Comparison of ENCODE assay signal across 16 cellular contexts in the genomic region with DNA sequence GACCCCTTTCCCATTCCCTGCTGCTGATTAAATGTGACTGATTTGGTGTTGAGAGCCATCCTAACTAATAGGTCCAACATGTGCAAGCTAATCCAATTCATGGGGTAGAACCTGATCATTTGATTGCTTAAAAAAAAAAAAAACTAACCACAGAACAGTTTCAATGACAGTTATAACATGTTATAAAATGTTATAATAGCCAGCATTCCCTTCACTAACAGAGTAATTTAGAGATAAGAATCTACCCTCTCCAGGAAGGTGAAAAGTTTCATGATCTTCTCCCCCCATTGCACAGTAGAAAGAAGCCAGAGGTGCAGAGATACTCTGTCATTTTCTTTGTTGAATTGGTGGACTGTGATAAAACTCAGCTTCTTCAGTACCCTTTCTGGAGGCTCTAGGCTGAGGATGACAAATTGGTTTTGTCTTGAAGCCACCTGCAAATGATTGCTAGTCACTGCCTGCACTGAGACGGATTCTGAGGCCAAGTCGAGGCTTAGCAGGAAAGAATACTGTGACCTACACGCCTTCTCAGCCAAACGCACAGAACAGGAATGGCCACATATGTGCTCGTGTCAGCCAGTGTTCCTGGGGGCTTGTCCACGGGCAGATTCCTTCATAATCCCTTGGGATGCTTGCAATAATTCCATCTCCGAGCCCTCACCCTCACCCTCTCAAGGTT.
A peak's percentile ranks its signal among the peaks of the same experiment; 100 is the strongest.
DNase-seq lines count a peak whose midpoint lies in the region; ATAC-seq, FAIRE-seq and TF ChIP-seq lines count a peak whose summit lies in the region.
"Had no signal": no experiment of that assay in that cellular context is flagged by ENCODE, and none has a peak within 500 bp of the region (broad histone marks: within the 10 kb centered on the region; RNA-seq: fewer than 3 reads in every experiment).

No MANE protein-coding gene starts in this region.

- H4K20me1 ChIP-seq in IMR-90 (ENCODE audit: insufficient read depth, low read length) (no peaks in the 10 kb centered on the region), hepatocyte (ENCODE audit: insufficient read depth, poor library complexity, severe bottlenecking) (no peaks in the 10 kb centered on the region)

- TF ChIP-seq POLR2A in IMR-90 (IDR thresholded peaks at IDR 0.05; ENCODE audit: low read depth, low read length) = no peak

- no peaks in the 10 kb centered on the region for H3K27me3 ChIP-seq in IMR-90 (ENCODE audit: control insufficient read depth, insufficient read depth, low read length)
- no peaks in the 10 kb centered on the region for H3K27me3 ChIP-seq in hepatocyte
- no peaks in the 10 kb centered on the region for H3K27me3 ChIP-seq in small intestine (ENCODE audit: control insufficient read depth in 2 of 2, insufficient read depth in 2 of 2, low read length in 2 of 2)
- no peaks in the 10 kb centered on the region for H3K27me3 ChIP-seq in CD8-positive, alpha-beta T cell (ENCODE audit: insufficient read depth, low read length)
- peaks cover 12% of the 10 kb centered on the region for H3K27me3 ChIP-seq in endodermal cell (ENCODE audit: control insufficient read depth, insufficient read depth, low read length, poor library complexity, severe bottlenecking)

- H2BK5ac ChIP-seq in IMR-90 (ENCODE audit: low read depth, low read length, poor library complexity, severe bottlenecking) = no peak overlapping the region

- in situ Hi-C loops in IMR-90 (cut with MboI; ENCODE audit: low sequenced_read_pairs) = no loop called here

- intact Hi-C loops in IMR-90 (cut with micrococcal nuclease) = no loop called here
- intact Hi-C loops in CD8-positive, alpha-beta T cell (cut with DNase I, micrococcal nuclease) = loop anchor here in 1 of 2 experiments (10.0 kb wide), 1 partner anchor 71 kb away; no protein-coding TSS in a partner anchor

- no peak overlapping the region for H2AK5ac ChIP-seq in IMR-90 (ENCODE audit: low read depth, low read length)

- H3K27ac ChIP-seq in IMR-90 (ENCODE audit: insufficient read depth, low read length) (no peak overlapping the region), hepatocyte (peak overlapping the region; percentile 80), small intestine (ENCODE audit: low read depth in 1 of 2, low read length in 1 of 2) (no peak overlapping the region), endodermal cell (ENCODE audit: low read depth, low read length) (no peak overlapping the region)
- H3K27ac ChIP-seq in CD8-positive, alpha-beta T cell (ENCODE audit: low read depth, low read length) = no peak overlapping the region
- H3K27ac ChIP-seq: PC-9 had no signal

- dilution Hi-C loops in IMR-90 (cut with HindIII; ENCODE audit: low sequenced_read_pairs, unreplicated experiment) = loop anchor here (25.0 kb wide), 1 partner anchor 88 kb away; no protein-coding TSS in a partner anchor

- H2AK9ac ChIP-seq in IMR-90 (replicated peaks; ENCODE audit: low read depth, low read length, poor library complexity) = no peak overlapping the region

- TF ChIP-seq CTCF in IMR-90 (conservative IDR thresholded peaks at IDR 0.05; ENCODE audit: low read depth, low read length) = no peak
- no peak for TF ChIP-seq CTCF in hepatocyte (IDR thresholded peaks at IDR 0.05; ENCODE audit: poor library complexity)
- TF ChIP-seq CTCF in CD8-positive, alpha-beta T cell (IDR thresholded peaks at IDR 0.05) = no peak
- no peak for TF ChIP-seq CTCF in endodermal cell (conservative IDR thresholded peaks at IDR 0.05)

- no peak overlapping the region for H4K91ac ChIP-seq in IMR-90 (ENCODE audit: insufficient read depth, low read depth, low read length)

- peak overlapping the region; percentile 33; the same call in 1 of the 2 replicates for H3K4ac ChIP-seq in IMR-90 (ENCODE audit: low read depth, low read length)

- H2BK15ac ChIP-seq in IMR-90 (ENCODE audit: low read depth, low read length) = no peak overlapping the region

- no peak overlapping the region for H3K4me2 ChIP-seq in IMR-90 (ENCODE audit: low read depth, low read length)
- no peak overlapping the region for H3K4me2 ChIP-seq in hepatocyte
- H3K4me2 ChIP-seq: PC-9 had no signal

- no peaks in the 10 kb centered on the region for H3K36me3 Mint-ChIP-seq in CD8-positive, alpha-beta T cell
- H3K36me3 Mint-ChIP-seq in endodermal cell (ENCODE audit: low read depth) = no peaks in the 10 kb centered on the region

- H2AFZ ChIP-seq in IMR-90 (replicated peaks; ENCODE audit: low read length, poor library complexity) (no peak overlapping the region), hepatocyte (no peak overlapping the region)
- H2AFZ ChIP-seq: PC-9 had no signal

- WGBS in IMR-90 (ENCODE audit: extremely low coverage in 2 of 2, insufficient read length in 1 of 2), 2 experiments = 80% methylated on average over 2 of the region's 7 CpGs; no CpG with 5 or more reads in 1 of the 2 experiments
- 57% methylated on average over 7 of the region's 7 CpGs for WGBS in hepatocyte (ENCODE audit: low lambda C conversion rate, missing lambda C conversion rate)
- WGBS in small intestine, 3 donors = 26 to 63% (median 49%) methylated on average over 7 of the region's 7 CpGs
- WGBS in endodermal cell (ENCODE audit: insufficient coverage in 1 of 2, insufficient read length in 1 of 2), 2 experiments = 92 to 93% methylated on average over 6 to 7 of the region's 7 CpGs

- H3K4me1 Mint-ChIP-seq in CD8-positive, alpha-beta T cell (ENCODE audit: low read depth) = peaks cover 6% of the 10 kb centered on the region
- no peaks in the 10 kb centered on the region for H3K4me1 Mint-ChIP-seq in endodermal cell

- POLR2A ChIA-PET in IMR-90 (lab: Charles Lee; ENCODE audit: unreplicated experiment) = no interaction called here
- POLR2A ChIA-PET in CD8-positive, alpha-beta T cell (lab: Charles Lee) = interaction anchor here (1.4 kb wide), 1 partner anchor 20 kb away, joined by 3 read pairs; no protein-coding TSS in a partner anchor

- H3K4me3 ChIP-seq in IMR-90 (ENCODE audit: insufficient read depth, low read depth, low read length) (no peak overlapping the region), hepatocyte (no peak overlapping the region), small intestine (ENCODE audit: low read depth in 1 of 2, low read length in 2 of 2) (no peak overlapping the region), endodermal cell (ENCODE audit: low read length) (no peak overlapping the region)
- H3K4me3 ChIP-seq in CD8-positive, alpha-beta T cell (ENCODE audit: low read depth, low read length) = no peak overlapping the region
- H3K4me3 ChIP-seq: PC-9 had no signal

- no peaks in the 10 kb centered on the region for H3K27me3 Mint-ChIP-seq in CD8-positive, alpha-beta T cell (ENCODE audit: low read depth)
- peaks cover 6% of the 10 kb centered on the region for H3K27me3 Mint-ChIP-seq in endodermal cell (ENCODE audit: insufficient read depth)

- H2BK20ac ChIP-seq in IMR-90 (ENCODE audit: low read depth, low read length) = no peak overlapping the region

- no peak overlapping the region for H3K23ac ChIP-seq in IMR-90 (ENCODE audit: low read depth, low read length)

- H3K9me3 ChIP-seq in IMR-90 (ENCODE audit: control insufficient read depth, insufficient read depth, low read length) (no peaks in the 10 kb centered on the region), hepatocyte (ENCODE audit: low read depth) (no peaks in the 10 kb centered on the region), small intestine (ENCODE audit: control insufficient read depth, low read depth) (no peaks in the 10 kb centered on the region), endodermal cell (ENCODE audit: control insufficient read depth, low read length) (no peaks in the 10 kb centered on the region)
- H3K9me3 ChIP-seq in CD8-positive, alpha-beta T cell (ENCODE audit: low read length) = no peaks in the 10 kb centered on the region
- H3K9me3 ChIP-seq: Caco-2 had no signal

- no peaks in the 10 kb centered on the region for H3K79me2 ChIP-seq in hepatocyte

- H3K9ac ChIP-seq in IMR-90 (ENCODE audit: low read depth, low read length) (no peak overlapping the region), endodermal cell (ENCODE audit: extremely low read depth, low read length, poor library complexity, severe bottlenecking) (no peak overlapping the region)

- H3K9me3 Mint-ChIP-seq in CD8-positive, alpha-beta T cell = no peaks in the 10 kb centered on the region
- no peaks in the 10 kb centered on the region for H3K9me3 Mint-ChIP-seq in endodermal cell

- H3K56ac ChIP-seq in IMR-90 (ENCODE audit: extremely low read depth, insufficient read depth, low read length) = no peak overlapping the region

- no peak for DNase-seq in IMR-90
- peak; percentile 87 for DNase-seq in SK-N-DZ (ENCODE audit: low spot score)
- DNase-seq in hepatocyte (ENCODE audit: low spot score) = no peak
- peak; percentile 36 for DNase-seq in small intestine
- no peak for DNase-seq in CD8-positive, alpha-beta T cell
- no peak for DNase-seq in endodermal cell
- DNase-seq: Caco-2, DMS53, Kasumi-1, NCI-H187 treated with DMSO at 0.1 percent for 48 hours, NCI-H446 treated with DMSO at 0.1 percent for 48 hours, NCI-H748 treated with DMSO at 0.1 percent for 48 hours, PC-9 had no signal

- H3K18ac ChIP-seq in IMR-90 (ENCODE audit: low read depth, low read length) = no peak overlapping the region

- H4K5ac ChIP-seq in IMR-90 (ENCODE audit: low read depth, low read length) = no peak overlapping the region

- FAIRE-seq in small intestine (lab: Jason Lieb, UNC) = no peak
- FAIRE-seq: GM19239, H54 had no signal

- H3K36me3 ChIP-seq in IMR-90 (ENCODE audit: control insufficient read depth, insufficient read depth, low read length) (no peaks in the 10 kb centered on the region), hepatocyte (replicated peaks; ENCODE audit: insufficient read depth, low read depth) (no peaks in the 10 kb centered on the region), small intestine (ENCODE audit: control insufficient read depth in 2 of 2, insufficient read depth in 2 of 2, low read length in 2 of 2) (no peaks in the 10 kb centered on the region), endodermal cell (ENCODE audit: control insufficient read depth, insufficient read depth, low read length) (no peaks in the 10 kb centered on the region)
- H3K36me3 ChIP-seq in CD8-positive, alpha-beta T cell (ENCODE audit: insufficient read depth, low read length) = no peaks in the 10 kb centered on the region

- no peak overlapping the region for H3K27ac Mint-ChIP-seq in CD8-positive, alpha-beta T cell
- H3K27ac Mint-ChIP-seq in endodermal cell = no peak overlapping the region

- TF ChIP-seq RAD21 in IMR-90 (IDR thresholded peaks at IDR 0.05; ENCODE audit: low read length) = no peak

- no peaks in the 10 kb centered on the region for H3K9me2 ChIP-seq in hepatocyte (replicated peaks; ENCODE audit: insufficient read depth)

- H3K4me3 Mint-ChIP-seq in CD8-positive, alpha-beta T cell = no peak overlapping the region
- H3K4me3 Mint-ChIP-seq in endodermal cell = no peak overlapping the region

- H2BK120ac ChIP-seq in IMR-90 (ENCODE audit: low read depth, low read length) = no peak overlapping the region

- 0 out of 2 replicates have a peak overlapping the region, but pooled peaks have one; percentile 59 for H3K14ac ChIP-seq in IMR-90 (replicated peaks; ENCODE audit: low read depth, low read length)

- H3K9me1 ChIP-seq in IMR-90 (ENCODE audit: insufficient read depth, low read length) = no peaks in the 10 kb centered on the region

- H3K4me1 ChIP-seq in IMR-90 (ENCODE audit: control insufficient read depth, insufficient read depth, low read length) = peaks cover 8% of the 10 kb centered on the region; the same call in 1 of the 2 replicates
- H3K4me1 ChIP-seq in hepatocyte (ENCODE audit: insufficient read depth) = no peaks in the 10 kb centered on the region
- peaks cover 0 to 8% of the 10 kb centered on the region in 2 donors for H3K4me1 ChIP-seq in small intestine (ENCODE audit: control insufficient read depth in 2 of 2, insufficient read depth in 1 of 2, low read depth in 1 of 2, low read length in 1 of 2)
- no peaks in the 10 kb centered on the region for H3K4me1 ChIP-seq in CD8-positive, alpha-beta T cell (ENCODE audit: insufficient read depth, low read length)
- no peaks in the 10 kb centered on the region for H3K4me1 ChIP-seq in endodermal cell (ENCODE audit: control insufficient read depth, insufficient read depth, low read length)

- no peak overlapping the region for H4K8ac ChIP-seq in IMR-90 (ENCODE audit: low read depth in 2 of 2, low read length in 2 of 2)

- no TSS peak for BruUV-seq in IMR-90 (replicated peaks; lab: Mats Ljungman, UMichigan)

- CTCF ChIA-PET in IMR-90 (lab: Yijun Ruan, JAX) = no interaction called here
- CTCF ChIA-PET in CD8-positive, alpha-beta T cell (lab: Charles Lee) = no interaction called here

- ATAC-seq in IMR-90 (ENCODE audit: low read depth) (no peak), GM21786 (IDR thresholded peaks at IDR 0.05; ENCODE audit: unreplicated experiment) (no peak)
- no peak for ATAC-seq in CD8-positive, alpha-beta T cell

- no peaks in the 10 kb centered on the region for H3K79me1 ChIP-seq in IMR-90 (ENCODE audit: low read depth in 1 of 2, low read length in 2 of 2)

Comparison
In these comparisons a context has a peak if more than half of its experiments do, and no peak if none do; other contexts are left out.
1. DNase-seq: peak in SK-N-DZ (single experiment) and small intestine (single experiment); none in IMR-90 (single experiment), hepatocyte (single experiment), CD8-positive, alpha-beta T cell (0 of 7) and endodermal cell (single experiment).